In the genomic region with DNA sequence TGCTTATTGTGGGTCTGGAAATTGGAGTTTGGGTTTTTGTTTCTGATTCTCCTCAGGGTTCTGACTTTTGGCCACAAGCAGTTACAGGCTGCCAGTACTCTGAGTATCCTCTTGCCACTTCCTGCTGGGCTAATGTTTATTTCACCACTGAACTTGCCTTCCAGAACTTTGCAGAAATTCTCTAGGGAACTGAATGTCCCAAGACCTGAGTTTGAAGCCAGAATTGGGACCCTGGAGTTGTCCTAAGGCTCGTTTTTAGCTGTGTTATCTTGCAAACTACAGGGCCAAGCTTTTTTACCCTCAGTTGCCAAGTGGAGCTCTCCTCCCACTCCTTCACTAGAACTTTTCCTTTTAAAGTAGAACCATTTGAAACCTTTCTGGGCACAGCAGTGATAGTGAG, we compare ENCODE assay signal across 1 cellular context.
TF ChIP-seq lines count a peak whose summit lies in the region.

No MANE protein-coding gene starts in this region.

TF ChIP-seq in GM23338, 12 proteins besides CTCF, POLR2A, EP300 and RAD21 (continued from another document):
- TF ChIP-seq, protein P1, sequence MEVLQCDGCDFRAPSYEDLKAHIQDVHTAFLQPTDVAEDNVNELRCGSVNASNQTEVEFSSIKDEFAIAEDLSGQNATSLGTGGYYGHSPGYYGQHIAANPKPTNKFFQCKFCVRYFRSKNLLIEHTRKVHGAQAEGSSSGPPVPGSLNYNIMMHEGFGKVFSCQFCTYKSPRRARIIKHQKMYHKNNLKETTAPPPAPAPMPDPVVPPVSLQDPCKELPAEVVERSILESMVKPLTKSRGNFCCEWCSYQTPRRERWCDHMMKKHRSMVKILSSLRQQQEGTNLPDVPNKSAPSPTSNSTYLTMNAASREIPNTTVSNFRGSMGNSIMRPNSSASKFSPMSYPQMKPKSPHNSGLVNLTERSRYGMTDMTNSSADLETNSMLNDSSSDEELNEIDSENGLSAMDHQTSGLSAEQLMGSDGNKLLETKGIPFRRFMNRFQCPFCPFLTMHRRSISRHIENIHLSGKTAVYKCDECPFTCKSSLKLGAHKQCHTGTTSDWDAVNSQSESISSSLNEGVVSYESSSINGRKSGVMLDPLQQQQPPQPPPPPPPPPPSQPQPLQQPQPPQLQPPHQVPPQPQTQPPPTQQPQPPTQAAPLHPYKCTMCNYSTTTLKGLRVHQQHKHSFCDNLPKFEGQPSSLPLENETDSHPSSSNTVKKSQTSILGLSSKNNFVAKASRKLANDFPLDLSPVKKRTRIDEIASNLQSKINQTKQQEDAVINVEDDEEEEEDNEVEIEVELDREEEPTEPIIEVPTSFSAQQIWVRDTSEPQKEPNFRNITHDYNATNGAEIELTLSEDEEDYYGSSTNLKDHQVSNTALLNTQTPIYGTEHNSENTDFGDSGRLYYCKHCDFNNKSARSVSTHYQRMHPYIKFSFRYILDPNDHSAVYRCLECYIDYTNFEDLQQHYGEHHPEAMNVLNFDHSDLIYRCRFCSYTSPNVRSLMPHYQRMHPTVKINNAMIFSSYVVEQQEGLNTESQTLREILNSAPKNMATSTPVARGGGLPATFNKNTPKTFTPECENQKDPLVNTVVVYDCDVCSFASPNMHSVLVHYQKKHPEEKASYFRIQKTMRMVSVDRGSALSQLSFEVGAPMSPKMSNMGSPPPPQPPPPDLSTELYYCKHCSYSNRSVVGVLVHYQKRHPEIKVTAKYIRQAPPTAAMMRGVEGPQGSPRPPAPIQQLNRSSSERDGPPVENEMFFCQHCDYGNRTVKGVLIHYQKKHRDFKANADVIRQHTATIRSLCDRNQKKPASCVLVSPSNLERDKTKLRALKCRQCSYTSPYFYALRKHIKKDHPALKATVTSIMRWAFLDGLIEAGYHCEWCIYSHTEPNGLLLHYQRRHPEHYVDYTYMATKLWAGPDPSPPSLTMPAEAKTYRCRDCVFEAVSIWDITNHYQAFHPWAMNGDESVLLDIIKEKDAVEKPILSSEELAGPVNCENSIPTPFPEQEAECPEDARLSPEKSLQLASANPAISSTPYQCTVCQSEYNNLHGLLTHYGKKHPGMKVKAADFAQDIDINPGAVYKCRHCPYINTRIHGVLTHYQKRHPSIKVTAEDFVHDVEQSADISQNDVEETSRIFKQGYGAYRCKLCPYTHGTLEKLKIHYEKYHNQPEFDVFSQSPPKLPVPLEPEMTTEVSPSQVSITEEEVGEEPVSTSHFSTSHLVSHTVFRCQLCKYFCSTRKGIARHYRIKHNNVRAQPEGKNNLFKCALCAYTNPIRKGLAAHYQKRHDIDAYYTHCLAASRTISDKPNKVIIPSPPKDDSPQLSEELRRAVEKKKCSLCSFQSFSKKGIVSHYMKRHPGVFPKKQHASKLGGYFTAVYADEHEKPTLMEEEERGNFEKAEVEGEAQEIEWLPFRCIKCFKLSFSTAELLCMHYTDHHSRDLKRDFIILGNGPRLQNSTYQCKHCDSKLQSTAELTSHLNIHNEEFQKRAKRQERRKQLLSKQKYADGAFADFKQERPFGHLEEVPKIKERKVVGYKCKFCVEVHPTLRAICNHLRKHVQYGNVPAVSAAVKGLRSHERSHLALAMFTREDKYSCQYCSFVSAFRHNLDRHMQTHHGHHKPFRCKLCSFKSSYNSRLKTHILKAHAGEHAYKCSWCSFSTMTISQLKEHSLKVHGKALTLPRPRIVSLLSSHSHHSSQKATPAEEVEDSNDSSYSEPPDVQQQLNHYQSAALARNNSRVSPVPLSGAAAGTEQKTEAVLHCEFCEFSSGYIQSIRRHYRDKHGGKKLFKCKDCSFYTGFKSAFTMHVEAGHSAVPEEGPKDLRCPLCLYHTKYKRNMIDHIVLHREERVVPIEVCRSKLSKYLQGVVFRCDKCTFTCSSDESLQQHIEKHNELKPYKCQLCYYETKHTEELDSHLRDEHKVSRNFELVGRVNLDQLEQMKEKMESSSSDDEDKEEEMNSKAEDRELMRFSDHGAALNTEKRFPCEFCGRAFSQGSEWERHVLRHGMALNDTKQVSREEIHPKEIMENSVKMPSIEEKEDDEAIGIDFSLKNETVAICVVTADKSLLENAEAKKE (CRISPR knock-in tag; IDR thresholded peaks at IDR 0.05): no peak
- TF ChIP-seq STAT1 (IDR thresholded peaks at IDR 0.05; ENCODE audit: unreplicated experiment) (no peak), NANOG (IDR thresholded peaks at IDR 0.05; ENCODE audit: borderline replicate concordance) (no peak), ETS1 (IDR thresholded peaks at IDR 0.05) (no peak), ZNF114 (CRISPR knock-in tag; IDR thresholded peaks at IDR 0.05) (no peak), JUNB (IDR thresholded peaks at IDR 0.05; ENCODE audit: unreplicated experiment) (no peak)
